15 cellular contexts compared by ENCODE assay signal in the genomic region with DNA sequence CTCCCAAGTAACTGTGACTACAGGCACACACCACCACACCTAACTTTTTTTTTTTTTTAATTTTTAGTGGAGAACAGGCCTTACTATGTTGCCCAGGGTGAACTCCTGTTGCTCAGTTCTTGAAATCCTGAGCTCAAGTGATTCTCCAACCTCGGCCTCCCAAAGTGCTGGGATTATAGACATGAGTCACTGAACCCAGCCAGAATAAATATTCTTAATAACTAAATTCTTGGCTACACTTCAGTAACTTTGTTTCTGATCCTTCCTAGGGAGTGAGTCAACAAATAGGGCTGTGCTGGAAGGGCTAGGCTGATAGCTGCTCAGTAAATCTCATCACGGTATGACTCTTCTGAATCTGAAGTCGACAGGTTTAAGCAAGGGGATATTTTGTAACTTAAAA. TPM values are rescaled to one million over a fixed set of nuclear protein-coding genes. Genes with fewer than 3 reads are reported as not detected.
DNase-seq lines count a peak whose midpoint lies in the region; TF ChIP-seq lines count a peak whose summit lies in the region.
"Had no signal": no experiment of that assay in that cellular context is flagged by ENCODE, and none has a peak within 500 bp of the region (broad histone marks: within the 10 kb centered on the region; RNA-seq: fewer than 3 reads in every experiment).

No MANE protein-coding gene starts in this region.

- H3K27ac Mint-ChIP-seq in CD4-positive, alpha-beta memory T cell, result no peak overlapping the region
- H3K27ac Mint-ChIP-seq: activated CD4-positive, alpha-beta memory T cell treated with anti-CD3 and anti-CD28 coated beads for 36 hours had no signal

- TF ChIP-seq CTCF in smooth muscle cell (IDR thresholded peaks at IDR 0.05; ENCODE audit: borderline replicate concordance, insufficient read depth, poor library complexity, severe bottlenecking), result no peak

- no peak overlapping the region for H3K9ac ChIP-seq in smooth muscle cell (ENCODE audit: low read depth)

- POLR2A ChIA-PET in CD4-positive, alpha-beta memory T cell (lab: Charles Lee; ENCODE audit: partially characterized antibody), result interaction anchor here (0.6 kb wide), 1 partner anchor 1498 kb away, joined by 4 read pairs; no protein-coding TSS in a partner anchor

- intact Hi-C loops in CD4-positive, alpha-beta memory T cell (cut with micrococcal nuclease), result no loop called here

- no peak overlapping the region for H3K4me3 Mint-ChIP-seq in CD4-positive, alpha-beta memory T cell
- H3K4me3 Mint-ChIP-seq: activated CD4-positive, alpha-beta memory T cell treated with anti-CD3 and anti-CD28 coated beads for 36 hours; naive thymus-derived CD8-positive, alpha-beta T cell had no signal

- H3K4me1 Mint-ChIP-seq in CD4-positive, alpha-beta memory T cell, result peaks cover 0 to 1% (median 0%) of the 10 kb centered on the region in 4 donors
- H3K4me1 Mint-ChIP-seq: naive thymus-derived CD8-positive, alpha-beta T cell had no signal

- no peak overlapping the region for H2AFZ ChIP-seq in smooth muscle cell (ENCODE audit: low read depth)

- H3F3A ChIP-seq in smooth muscle cell (ENCODE audit: low read depth), result peaks cover 4% of the 10 kb centered on the region

- H3K79me2 ChIP-seq in smooth muscle cell (ENCODE audit: low read depth), result no peaks in the 10 kb centered on the region

- no peaks in the 10 kb centered on the region for H3K36me3 Mint-ChIP-seq in CD4-positive, alpha-beta memory T cell
- H3K36me3 Mint-ChIP-seq: activated CD4-positive, alpha-beta memory T cell treated with anti-CD3 and anti-CD28 coated beads for 36 hours; naive thymus-derived CD8-positive, alpha-beta T cell had no signal

- peaks cover 0 to 2% (median 0%) of the 10 kb centered on the region in 8 donors for H3K9me3 Mint-ChIP-seq in CD4-positive, alpha-beta memory T cell
- H3K9me3 Mint-ChIP-seq: activated CD4-positive, alpha-beta memory T cell treated with anti-CD3 and anti-CD28 coated beads for 36 hours had no signal

- H3K4me1 ChIP-seq in smooth muscle cell (ENCODE audit: low read depth), result peaks cover 16% of the 10 kb centered on the region
- no peaks in the 10 kb centered on the region for H3K4me1 ChIP-seq in CD4-positive, alpha-beta memory T cell (ENCODE audit: insufficient read depth, low read length)

- peak overlapping the region; percentile 72 for H3K27ac ChIP-seq in smooth muscle cell (ENCODE audit: low read depth)
- no peak overlapping the region for H3K27ac ChIP-seq in CD4-positive, alpha-beta memory T cell (ENCODE audit: low read depth, low read length)

- H4K20me1 ChIP-seq in smooth muscle cell (ENCODE audit: low read depth), result no peaks in the 10 kb centered on the region

- peak; percentile 78 for DNase-seq in GM04504 (ENCODE audit: low read depth)
- peak; percentile 33 for DNase-seq in T1000 (lab: John Stamatoyannopoulos, UW)
- peak; percentile 79 for DNase-seq in fibroblast of the conjunctiva (ENCODE audit: low read depth)
- no peak for DNase-seq in smooth muscle cell (lab: John Stamatoyannopoulos, UW; ENCODE audit: unreplicated experiment)
- no peak for DNase-seq in T-helper 9 cell
- no peak for DNase-seq in activated CD4-positive, alpha-beta T cell treated with anti-CD3 and anti-CD28 coated beads for 1 hour
- no peak for DNase-seq in CD4-positive, alpha-beta memory T cell
- DNase-seq in islet precursor cell, result no peak
- DNase-seq: activated CD4-positive, alpha-beta memory T cell treated with anti-CD3 and anti-CD28 coated beads for 36 hours; amygdala; DMS153; naive thymus-derived CD8-positive, alpha-beta T cell; stimulated activated CD4-positive, alpha-beta T cell treated with anti-CD3 and anti-CD28 coated beads, Interleukin-4, amount 100 ng/mL, for 4 hours; trophoblast cell had no signal

- H3K36me3 ChIP-seq in smooth muscle cell (ENCODE audit: low read depth), result no peaks in the 10 kb centered on the region
- H3K36me3 ChIP-seq in CD4-positive, alpha-beta memory T cell (ENCODE audit: insufficient read depth, low read length), result no peaks in the 10 kb centered on the region

- WGBS in smooth muscle cell (ENCODE audit: low lambda C conversion rate), result 18% methylated on average over 3 of the region's 3 CpGs

- CTCF ChIA-PET in CD4-positive, alpha-beta memory T cell (lab: Charles Lee; ENCODE audit: partially characterized antibody), result interaction anchor here (1.1 kb wide), 1 partner anchor 9 kb away, joined by 3 read pairs; no protein-coding TSS in a partner anchor

- no peak overlapping the region for H3K4me3 ChIP-seq in smooth muscle cell
- no peak overlapping the region for H3K4me3 ChIP-seq in CD4-positive, alpha-beta memory T cell (ENCODE audit: low read length in 2 of 2)

- H3K27me3 ChIP-seq in smooth muscle cell (ENCODE audit: low read depth), result no peaks in the 10 kb centered on the region
- no peaks in the 10 kb centered on the region for H3K27me3 ChIP-seq in CD4-positive, alpha-beta memory T cell (ENCODE audit: insufficient read depth, low read length)

- no peaks in the 10 kb centered on the region for H3K9me3 ChIP-seq in smooth muscle cell (replicated peaks; ENCODE audit: low read depth)
- H3K9me3 ChIP-seq in CD4-positive, alpha-beta memory T cell (ENCODE audit: control insufficient read depth in 1 of 2, low read length in 2 of 2), result no peaks in the 10 kb centered on the region

- peak overlapping the region; percentile 73 for H3K4me2 ChIP-seq in smooth muscle cell

- peaks cover 5 to 7% of the 10 kb centered on the region in 2 donors for H3K27me3 Mint-ChIP-seq in CD4-positive, alpha-beta memory T cell

RNA-seq across cellular contexts. Expression of gene P3H2, which starts 56.6 kb away (rescaled TPM):
- total RNA-seq in smooth muscle cell, result 27.3 and 42.6 TPM in 2 replicates
- polyA plus RNA-seq in smooth muscle cell, result 6.5 and 9.8 TPM in 2 replicates
- total RNA-seq in CD4-positive, alpha-beta memory T cell, result not detected
- not detected for polyA plus RNA-seq in CD4-positive, alpha-beta memory T cell
- total RNA-seq: activated CD4-positive, alpha-beta memory T cell treated with anti-CD3 and anti-CD28 coated beads for 36 hours; HepG2; naive thymus-derived CD8-positive, alpha-beta T cell had no signal
- polyA plus RNA-seq: HepG2; naive thymus-derived CD8-positive, alpha-beta T cell had no signal

Comparison
In these comparisons a context has a peak if more than half of its experiments do, and no peak if none do; other contexts are left out.
1. DNase-seq: peak in GM04504 (single experiment), T1000 (single experiment) and fibroblast of the conjunctiva (single experiment); none in smooth muscle cell (single experiment), T-helper 9 cell (single experiment), activated CD4-positive, alpha-beta T cell treated with anti-CD3 and anti-CD28 coated beads for 1 hour (single experiment), CD4-positive, alpha-beta memory T cell (0 of 5) and islet precursor cell (single experiment).
2. RNA of gene P3H2, which starts 56.6 kb away (total RNA-seq): 27.3 to 42.6 TPM in smooth muscle cell; not detected in CD4-positive, alpha-beta memory T cell; every median in the first group is over 10 times any median in the second.